ENCODE assay signal across 8 cellular contexts in genomic region chr19:54231077-54231931, GRCh38. TPM values are rescaled to one million over a fixed set of nuclear protein-coding genes. Genes with fewer than 3 reads are reported as not detected.
DNase-seq lines count a peak whose midpoint lies in the region; ATAC-seq and TF ChIP-seq lines count a peak whose summit lies in the region.

No MANE protein-coding gene starts in this region.

- H3K36me3 ChIP-seq in adrenal gland (replicated peaks in 1 of 2) (no peaks in the 10 kb centered on the region), right atrium auricular region (no peaks in the 10 kb centered on the region)

- TF ChIP-seq POLR2A in adrenal gland (IDR thresholded peaks at IDR 0.05), result no peak

- H3K4me3 ChIP-seq in adrenal gland, result no peak overlapping the region
- no peak overlapping the region for H3K4me3 ChIP-seq in right atrium auricular region

- no peak overlapping the region for H3K27ac ChIP-seq in adrenal gland
- H3K27ac ChIP-seq in right atrium auricular region, result no peak overlapping the region

- H3K27me3 ChIP-seq in adrenal gland (no peaks in the 10 kb centered on the region), right atrium auricular region (no peaks in the 10 kb centered on the region)

- WGBS in adrenal gland, 4 donors, result 18 to 28% (median 21%) methylated on average over 11 to 21 of the region's 21 CpGs

- peaks cover 0 to 6% of the 10 kb centered on the region in 2 donors for H3K4me1 ChIP-seq in adrenal gland (replicated peaks in 1 of 2)
- H3K4me1 ChIP-seq in right atrium auricular region, result no peaks in the 10 kb centered on the region

- peak; percentile 63 for ATAC-seq in GM19324 (IDR thresholded peaks at IDR 0.05; ENCODE audit: low FRiP score, unreplicated experiment)

- intact Hi-C loops in adrenal gland (cut with DNase I), result loop anchor here (2.0 to 5.0 kb wide), 2 partner anchors 63 to 64 kb away; no protein-coding TSS in a partner anchor

- DNase-seq in AG08395 (ENCODE audit: low spot score) (peak; percentile 92), NCI-H1417 (lab: John Stamatoyannopoulos, UW) (peak; percentile 65 to 93 (median 81)), T-helper 2 cell (peak; percentile 67 to 86 (median 72)), adrenal gland (peak; percentile 86 to 95 (median 91)), right atrium auricular region (ENCODE audit: low spot score) (peak; percentile 86), retina (peak; percentile 91), epidermal melanocyte (ENCODE audit: insufficient read length, low spot score) (no peak)

- H3K9me3 ChIP-seq in adrenal gland (replicated peaks in 1 of 3), result no peaks in the 10 kb centered on the region
- H3K9me3 ChIP-seq in right atrium auricular region, result peaks cover 0 to 6% of the 10 kb centered on the region in 2 donors

- TF ChIP-seq CTCF in adrenal gland (IDR thresholded peaks at IDR 0.05), result peak; percentile 84 to 94 (median 90)
- peak; percentile 80 to 94 for TF ChIP-seq CTCF in right atrium auricular region (IDR thresholded peaks at IDR 0.05)

RNA-seq across cellular contexts. Expression of gene LILRB3, which starts 8.5 kb away (rescaled TPM):
- total RNA-seq in adrenal gland (10 to 100 TPM in 6 of 8 donors, 1 to 10 TPM in 1, under 1 TPM in 1; 0.60 to 56.2 (median 13.0) TPM), right atrium auricular region (1 to 10 TPM; 2.0 to 8.8 TPM)
- polyA plus RNA-seq in adrenal gland, result 10 to 100 TPM in 1 of 3 donors, 1 to 10 TPM in 2; 2.8 to 32.6 (median 9.5) TPM

RNA-seq across cellular contexts. Expression of gene LILRA6, which starts 11.3 kb away (rescaled TPM):
- 1 to 10 TPM in 7 of 8 donors, under 1 TPM in 1; 0.30 to 9.3 (median 5.8) TPM for total RNA-seq in adrenal gland
- 1 to 10 TPM; 2.5 to 8.5 (median 3.9) TPM for polyA plus RNA-seq in adrenal gland
- total RNA-seq in right atrium auricular region, result 1 to 10 TPM in 1 of 2 donors, not detected in 1; 1.7 TPM

RNA-seq across cellular contexts. Expression of gene LILRB5, which starts 25.8 kb away (rescaled TPM):
- total RNA-seq in adrenal gland (10 to 100 TPM; 18.4 to 68.6 (median 38.1) TPM), right atrium auricular region (10 to 100 TPM in 1 of 2 donors, 1 to 10 TPM in 1; 2.6 to 12.0 TPM)
- polyA plus RNA-seq in adrenal gland, result 10 to 100 TPM in 2 of 3 donors, 1 to 10 TPM in 1; 9.8 to 23.0 (median 22.4) TPM

RNA-seq across cellular contexts. Expression of gene RPS9, which starts 30.6 kb away (rescaled TPM):
- total RNA-seq in adrenal gland, result 1,000 to 10,000 TPM in 7 of 8 donors, 100 to 1,000 TPM in 1; 928 to 2,677 (median 1,834) TPM
- polyA plus RNA-seq in adrenal gland, result 1,000 to 10,000 TPM in 2 of 3 donors, 100 to 1,000 TPM in 1; 545 to 3,006 (median 1,900) TPM
- total RNA-seq in right atrium auricular region, result 1,000 to 10,000 TPM; 1,068 to 1,279 TPM

RNA-seq across cellular contexts. Expression of gene TSEN34, which starts 40.2 kb away (rescaled TPM):
- total RNA-seq in adrenal gland, result 100 to 1,000 TPM in 5 of 8 donors, 10 to 100 TPM in 3; 66.4 to 201 (median 113) TPM
- polyA plus RNA-seq in adrenal gland, result 10 to 100 TPM; 21.5 to 41.2 (median 26.1) TPM
- 10 to 100 TPM; 36.7 to 37.0 TPM for total RNA-seq in right atrium auricular region
